26 cellular contexts compared by ENCODE assay signal in genomic region chr12:58588771-58589170, GRCh38.
DNase-seq lines count a peak whose midpoint lies in the region; ATAC-seq and TF ChIP-seq lines count a peak whose summit lies in the region.
"Had no signal": no experiment of that assay in that cellular context is flagged by ENCODE, and none has a peak within 500 bp of the region (broad histone marks: within the 10 kb centered on the region; RNA-seq: fewer than 3 reads in every experiment).

No MANE protein-coding gene starts in this region.

- H3K4me3 Mint-ChIP-seq in MCF 10A (ENCODE audit: unreplicated experiment) = no peak overlapping the region
- H3K4me3 Mint-ChIP-seq: activated CD4-positive, alpha-beta memory T cell treated with anti-CD3 and anti-CD28 coated beads for 36 hours; activated naive CD8-positive, alpha-beta T cell treated with anti-CD3 and anti-CD28 coated beads for 36 hours had no signal

- POLR2A ChIA-PET in MCF 10A (lab: Yijun Ruan, JAX) = interaction anchor here (1.0 kb wide), 1 partner anchor 13 kb away, joined by 4 read pairs; no protein-coding TSS in a partner anchor

- H3K4me1 ChIP-seq in breast epithelium = no peaks in the 10 kb centered on the region
- peaks cover 69% of the 10 kb centered on the region for H3K4me1 ChIP-seq in adipocyte (ENCODE audit: control insufficient read depth, insufficient read depth, low read length)
- H3K4me1 ChIP-seq in left ventricle myocardium inferior = no peaks in the 10 kb centered on the region
- H3K4me1 ChIP-seq: BE2C, lower lobe of right lung, psoas muscle had no signal

- no peak overlapping the region for H3K9ac ChIP-seq in adipocyte (ENCODE audit: low read length)

- no peaks in the 10 kb centered on the region for H3K27me3 Mint-ChIP-seq in MCF 10A (ENCODE audit: insufficient read depth, unreplicated experiment)
- H3K27me3 Mint-ChIP-seq: activated CD4-positive, alpha-beta memory T cell treated with anti-CD3 and anti-CD28 coated beads for 36 hours; activated naive CD8-positive, alpha-beta T cell treated with anti-CD3 and anti-CD28 coated beads for 36 hours had no signal

- no peaks in the 10 kb centered on the region for H3K36me3 Mint-ChIP-seq in MCF 10A (ENCODE audit: insufficient read depth, unreplicated experiment)
- H3K36me3 Mint-ChIP-seq: activated CD4-positive, alpha-beta memory T cell treated with anti-CD3 and anti-CD28 coated beads for 36 hours; activated naive CD8-positive, alpha-beta T cell treated with anti-CD3 and anti-CD28 coated beads for 36 hours had no signal

- intact Hi-C loops in MCF 10A (cut with micrococcal nuclease) (no loop called here), breast epithelium (cut with DNase I; ENCODE audit: low total_unique reads) (no loop called here), left ventricle myocardium inferior (cut with micrococcal nuclease) (no loop called here)

- no peak for ATAC-seq in GM21786 (IDR thresholded peaks at IDR 0.05; ENCODE audit: unreplicated experiment)
- ATAC-seq: HepG2, lower lobe of right lung, psoas muscle had no signal

- no peak overlapping the region for H3K4me3 ChIP-seq in breast epithelium
- no peak overlapping the region for H3K4me3 ChIP-seq in adipocyte (ENCODE audit: low read length)
- no peak overlapping the region for H3K4me3 ChIP-seq in fibroblast of pulmonary artery (replicated peaks; ENCODE audit: low read depth, low read length)
- H3K4me3 ChIP-seq in left ventricle myocardium inferior = no peak overlapping the region
- H3K4me3 ChIP-seq: lower lobe of right lung, psoas muscle, stomach, tibial artery had no signal

- peaks cover 8% of the 10 kb centered on the region for H3K4me1 Mint-ChIP-seq in MCF 10A (ENCODE audit: insufficient read depth, unreplicated experiment)
- H3K4me1 Mint-ChIP-seq: activated naive CD8-positive, alpha-beta T cell treated with anti-CD3 and anti-CD28 coated beads for 36 hours had no signal

- no TSS peak for BruUV-seq in MCF 10A (replicated peaks; lab: Mats Ljungman, UMichigan)

- no peak overlapping the region for H3K27ac Mint-ChIP-seq in MCF 10A (ENCODE audit: low read depth, unreplicated experiment)
- H3K27ac Mint-ChIP-seq: activated CD4-positive, alpha-beta memory T cell treated with anti-CD3 and anti-CD28 coated beads for 36 hours; activated naive CD8-positive, alpha-beta T cell treated with anti-CD3 and anti-CD28 coated beads for 36 hours; activated T-helper 2 cell treated with anti-CD3 and anti-CD28 coated beads, Interferon-gamma antibody, Interleukin-2, Interleukin-4, amounts not matched to agents 10 μg/mL and 5 μg/mL and 100 μg/mL, durations not matched to agents 14 hours and 24 hours and 36 hours had no signal

- no peaks in the 10 kb centered on the region for H3K27me3 ChIP-seq in breast epithelium
- H3K27me3 ChIP-seq in adipocyte (replicated peaks; ENCODE audit: control insufficient read depth, insufficient read depth, low read length) = no peaks in the 10 kb centered on the region
- no peaks in the 10 kb centered on the region for H3K27me3 ChIP-seq in left ventricle myocardium inferior (ENCODE audit: low read depth)
- H3K27me3 ChIP-seq: BE2C, stomach, tibial artery had no signal

- H3K9me3 Mint-ChIP-seq in MCF 10A (ENCODE audit: unreplicated experiment) = no peaks in the 10 kb centered on the region
- H3K9me3 Mint-ChIP-seq: activated CD4-positive, alpha-beta memory T cell treated with anti-CD3 and anti-CD28 coated beads for 36 hours; activated naive CD8-positive, alpha-beta T cell treated with anti-CD3 and anti-CD28 coated beads for 36 hours; activated T-helper 2 cell treated with anti-CD3 and anti-CD28 coated beads, Interferon-gamma antibody, Interleukin-2, Interleukin-4, amounts not matched to agents 10 μg/mL and 5 μg/mL and 100 μg/mL, durations not matched to agents 14 hours and 24 hours and 36 hours had no signal

- CTCF ChIA-PET in MCF 10A (lab: Yijun Ruan, JAX) = interaction anchor here (0.6 to 0.7 kb wide), 2 partner anchors 85 to 477 kb away, joined by 3 read pairs; no protein-coding TSS in a partner anchor

- TF ChIP-seq POLR2A in breast epithelium (IDR thresholded peaks at IDR 0.05) = no peak

- H3K9me3 ChIP-seq in breast epithelium = no peaks in the 10 kb centered on the region
- H3K9me3 ChIP-seq in adipocyte (ENCODE audit: control insufficient read depth, low read length) = no peaks in the 10 kb centered on the region
- H3K9me3 ChIP-seq in left ventricle myocardium inferior (replicated peaks) = no peaks in the 10 kb centered on the region
- H3K9me3 ChIP-seq: BE2C, lower lobe of right lung, psoas muscle, stomach, tibial artery had no signal

- TF ChIP-seq CTCF in MCF 10A (IDR thresholded peaks at IDR 0.05; ENCODE audit: unreplicated experiment) = no peak
- TF ChIP-seq CTCF in breast epithelium (IDR thresholded peaks at IDR 0.05) = no peak
- no peak for TF ChIP-seq CTCF in fibroblast of pulmonary artery (IDR thresholded peaks at IDR 0.05; ENCODE audit: low read length, missing control alignments)
- no peak for TF ChIP-seq CTCF in left ventricle myocardium inferior (IDR thresholded peaks at IDR 0.05; ENCODE audit: borderline replicate concordance)

- H3K27ac ChIP-seq in breast epithelium (no peak overlapping the region), left ventricle myocardium inferior (replicated peaks) (no peak overlapping the region)
- H3K27ac ChIP-seq: 22Rv1, lower lobe of right lung, psoas muscle, stomach, tibial artery had no signal

- DNase-seq in MCF 10A (ENCODE audit: unreplicated experiment) (peak; percentile 68), breast epithelium (ENCODE audit: low spot score in 2 of 2) (no peak), adipocyte (ENCODE audit: low read depth) (peak; percentile 61), fibroblast of pulmonary artery (ENCODE audit: low read depth) (peak; percentile 56), activated gamma-delta T cell treated with Interleukin-2 at 50 U/mL for 16 hours (no peak), NCI-H82 (lab: John Stamatoyannopoulos, UW) (no peak), left ventricle myocardium inferior (no peak)
- DNase-seq: activated CD4-positive, alpha-beta memory T cell treated with anti-CD3 and anti-CD28 coated beads for 36 hours; activated naive CD8-positive, alpha-beta T cell treated with anti-CD3 and anti-CD28 coated beads for 36 hours; BE2C; glutamatergic neuron; kidney; lower lobe of right lung; NCI-H1092 treated with DMSO at 0.1 percent for 48 hours; NCI-H2029; NCI-H774; psoas muscle; Right ventricle myocardium superior; stimulated activated CD8-positive, alpha-beta memory T cell treated with anti-CD3 and anti-CD28 coated beads, Interleukin-4, amount 100 ng/mL, for 48 hours; stomach; T1000; tibial artery had no signal

- H3K36me3 ChIP-seq in breast epithelium (no peaks in the 10 kb centered on the region), adipocyte (ENCODE audit: control insufficient read depth, insufficient read depth, low read length, severe bottlenecking) (no peaks in the 10 kb centered on the region), left ventricle myocardium inferior (no peaks in the 10 kb centered on the region)
- H3K36me3 ChIP-seq: BE2C, lower lobe of right lung, stomach, tibial artery had no signal

Comparison
In these comparisons a context has a peak if more than half of its experiments do, and no peak if none do; other contexts are left out.
1. DNase-seq: peak in MCF 10A (single experiment), adipocyte (single experiment) and fibroblast of pulmonary artery (single experiment); none in breast epithelium (0 of 2), activated gamma-delta T cell treated with Interleukin-2 at 50 U/mL for 16 hours (single experiment), NCI-H82 (single experiment) and left ventricle myocardium inferior (single experiment).